10 cellular contexts compared by ENCODE assay signal in the genomic region with DNA sequence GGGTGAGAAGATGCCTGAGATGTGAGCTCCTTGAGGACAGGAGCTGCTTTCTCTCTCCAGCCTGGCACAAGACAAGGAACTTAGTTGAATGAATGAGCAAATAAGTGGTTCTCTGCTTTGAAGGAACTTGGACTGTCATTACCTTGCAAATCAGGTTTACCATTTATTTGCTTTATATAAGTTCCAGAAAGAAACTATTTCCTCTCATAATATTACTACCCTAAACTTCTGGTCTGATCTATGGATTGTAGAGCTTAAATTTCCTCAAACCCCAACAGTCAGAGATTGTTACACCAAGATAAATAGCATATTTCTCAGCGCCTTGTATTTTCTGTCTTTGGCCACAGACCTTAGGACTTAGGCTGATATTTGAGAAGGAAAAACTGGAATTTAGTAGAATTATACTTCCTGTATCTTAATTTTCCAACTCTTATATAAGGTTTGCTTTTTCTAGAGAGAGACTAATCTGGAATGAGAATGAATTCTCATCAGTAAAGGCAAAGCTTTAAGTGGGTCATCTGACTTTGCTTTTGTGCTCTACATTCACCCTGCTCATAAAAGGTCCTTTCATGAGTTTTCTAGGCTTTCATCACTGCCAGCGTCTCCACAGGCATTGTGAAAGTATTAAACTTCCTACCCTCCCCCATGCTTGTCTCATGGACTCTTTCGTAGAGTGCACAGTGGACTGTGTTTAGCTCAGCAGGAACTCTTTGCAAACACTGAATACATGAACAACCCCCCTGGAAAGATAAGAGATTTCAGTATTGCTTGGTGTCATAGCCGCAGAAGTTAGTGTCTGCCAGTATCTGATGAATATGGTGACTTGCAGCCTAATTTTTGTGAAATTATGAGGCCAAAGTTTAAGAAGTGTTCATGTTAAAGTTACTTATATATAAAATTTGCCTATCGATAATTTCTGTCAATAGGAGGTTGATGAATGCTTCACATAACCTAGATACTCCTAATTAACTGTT.
DNase-seq lines count a peak whose midpoint lies in the region; TF ChIP-seq lines count a peak whose summit lies in the region.
"Had no signal": no experiment of that assay in that cellular context is flagged by ENCODE, and none has a peak within 500 bp of the region (broad histone marks: within the 10 kb centered on the region; RNA-seq: fewer than 3 reads in every experiment).

No MANE protein-coding gene starts in this region.

- no peak overlapping the region for H3K4me3 ChIP-seq in LNCaP clone FGC (ENCODE audit: low read depth, low read length)
- H3K4me3 ChIP-seq in smooth muscle cell: peak overlapping the region; percentile 28
- no peak overlapping the region for H3K4me3 ChIP-seq in lower leg skin (ENCODE audit: low read depth, poor library complexity, severe bottlenecking)

- H3K4me3 Mint-ChIP-seq in activated T-helper 2 cell treated with anti-CD3 and anti-CD28 coated beads, Interferon-gamma antibody, Interleukin-2, Interleukin-4, amounts not matched to agents 10 μg/mL and 5 μg/mL and 100 μg/mL, durations not matched to agents 14 hours and 24 hours and 36 hours (ENCODE audit: low read depth): no peak overlapping the region
- H3K4me3 Mint-ChIP-seq in glutamatergic neuron (ENCODE audit: unreplicated experiment): no peak overlapping the region
- H3K4me3 Mint-ChIP-seq: naive B cell had no signal

- H3K36me3 ChIP-seq in smooth muscle cell (ENCODE audit: low read depth): no peaks in the 10 kb centered on the region

- peaks cover 39% of the 10 kb centered on the region for H3K36me3 Mint-ChIP-seq in activated T-helper 2 cell treated with anti-CD3 and anti-CD28 coated beads, Interferon-gamma antibody, Interleukin-2, Interleukin-4, amounts not matched to agents 10 μg/mL and 5 μg/mL and 100 μg/mL, durations not matched to agents 14 hours and 24 hours and 36 hours (ENCODE audit: low read depth)
- H3K36me3 Mint-ChIP-seq in glutamatergic neuron (ENCODE audit: unreplicated experiment): no peaks in the 10 kb centered on the region

- peak overlapping the region; percentile 57 for H3K27ac ChIP-seq in smooth muscle cell (ENCODE audit: low read depth)

- no peak overlapping the region for H2AFZ ChIP-seq in smooth muscle cell (ENCODE audit: low read depth)

- peaks cover 9% of the 10 kb centered on the region for H4K20me1 ChIP-seq in smooth muscle cell (ENCODE audit: low read depth)

- H3K27me3 Mint-ChIP-seq in activated T-helper 2 cell treated with anti-CD3 and anti-CD28 coated beads, Interferon-gamma antibody, Interleukin-2, Interleukin-4, amounts not matched to agents 10 μg/mL and 5 μg/mL and 100 μg/mL, durations not matched to agents 14 hours and 24 hours and 36 hours (ENCODE audit: low read depth): no peaks in the 10 kb centered on the region
- no peaks in the 10 kb centered on the region for H3K27me3 Mint-ChIP-seq in glutamatergic neuron (ENCODE audit: unreplicated experiment)
- H3K27me3 Mint-ChIP-seq: naive B cell had no signal

- H3K4me2 ChIP-seq in smooth muscle cell: peak overlapping the region; percentile 72

- H3K79me2 ChIP-seq in smooth muscle cell (ENCODE audit: low read depth): peaks cover 15% of the 10 kb centered on the region

- H3K9ac ChIP-seq in smooth muscle cell (ENCODE audit: low read depth): peak overlapping the region; percentile 25

- H3K27ac Mint-ChIP-seq in activated T-helper 2 cell treated with anti-CD3 and anti-CD28 coated beads, Interferon-gamma antibody, Interleukin-2, Interleukin-4, amounts not matched to agents 10 μg/mL and 5 μg/mL and 100 μg/mL, durations not matched to agents 14 hours and 24 hours and 36 hours: peak overlapping the region; percentile 39
- H3K27ac Mint-ChIP-seq in glutamatergic neuron (ENCODE audit: unreplicated experiment): no peak overlapping the region

- no peaks in the 10 kb centered on the region for H3K27me3 ChIP-seq in smooth muscle cell (ENCODE audit: low read depth)

- no peaks in the 10 kb centered on the region for H3F3A ChIP-seq in smooth muscle cell (ENCODE audit: low read depth)

- H3K4me1 Mint-ChIP-seq in activated T-helper 2 cell treated with anti-CD3 and anti-CD28 coated beads, Interferon-gamma antibody, Interleukin-2, Interleukin-4, amounts not matched to agents 10 μg/mL and 5 μg/mL and 100 μg/mL, durations not matched to agents 14 hours and 24 hours and 36 hours (ENCODE audit: low read depth): peaks cover 30% of the 10 kb centered on the region
- H3K4me1 Mint-ChIP-seq in glutamatergic neuron (ENCODE audit: low read depth, unreplicated experiment): peaks cover 4% of the 10 kb centered on the region

- peak; percentile 25 for DNase-seq in LNCaP clone FGC (ENCODE audit: low read depth)
- no peak for DNase-seq in activated T-helper 2 cell treated with anti-CD3 and anti-CD28 coated beads, Interferon-gamma antibody, Interleukin-2, Interleukin-4, amounts not matched to agents 10 μg/mL and 5 μg/mL and 100 μg/mL, durations not matched to agents 14 hours and 24 hours and 36 hours (ENCODE audit: low spot score)
- peak in 37 of 51 donors; percentile 11 to 86 (median 48) for DNase-seq in hypothalamus (lab: John Stamatoyannopoulos, UW)
- DNase-seq in smooth muscle cell (lab: John Stamatoyannopoulos, UW; ENCODE audit: unreplicated experiment): no peak
- DNase-seq in NCI-H1105 treated with DMSO at 0.1 percent for 48 hours (lab: John Stamatoyannopoulos, UW): no peak
- DNase-seq in lower leg skin (ENCODE audit: low spot score in 2 of 2): no peak
- DNase-seq in stimulated activated CD8-positive, alpha-beta memory T cell treated with anti-CD3 and anti-CD28 coated beads, Interleukin-4, amount 100 ng/mL, for 48 hours: no peak
- no peak for DNase-seq in glutamatergic neuron
- DNase-seq: naive B cell, NCI-H1436 treated with DMSO at 0.1 percent for 48 hours had no signal

- intact Hi-C loops in activated T-helper 2 cell treated with anti-CD3 and anti-CD28 coated beads, Interferon-gamma antibody, Interleukin-2, Interleukin-4, amounts not matched to agents 10 μg/mL and 5 μg/mL and 100 μg/mL, durations not matched to agents 14 hours and 24 hours and 36 hours (cut with micrococcal nuclease): loop anchor here (1.0 kb wide), 1 partner anchor 8 kb away; no protein-coding TSS in a partner anchor
- intact Hi-C loops in lower leg skin (cut with DNase I; ENCODE audit: low total_unique reads): no loop called here

- peaks cover 14% of the 10 kb centered on the region for H3K4me1 ChIP-seq in smooth muscle cell (ENCODE audit: low read depth)

- TF ChIP-seq CTCF in LNCaP clone FGC (IDR thresholded peaks at IDR 0.05; ENCODE audit: control insufficient read depth, extremely low read depth, insufficient read depth) (no peak), smooth muscle cell (IDR thresholded peaks at IDR 0.05; ENCODE audit: borderline replicate concordance, insufficient read depth, poor library complexity, severe bottlenecking) (no peak), lower leg skin (IDR thresholded peaks at IDR 0.05) (no peak), glutamatergic neuron (IDR thresholded peaks at IDR 0.05; ENCODE audit: partially characterized antibody, unreplicated experiment) (no peak)

- no peak for TF ChIP-seq POLR2A in lower leg skin (IDR thresholded peaks at IDR 0.05)

- 51% methylated on average over 5 of the region's 5 CpGs for WGBS in smooth muscle cell (ENCODE audit: low lambda C conversion rate)
- 77 to 78% methylated on average over 5 of the region's 5 CpGs for WGBS in lower leg skin, 2 donors

- H3K9me3 ChIP-seq in smooth muscle cell (replicated peaks; ENCODE audit: low read depth): no peaks in the 10 kb centered on the region

- no peaks in the 10 kb centered on the region for H3K9me3 Mint-ChIP-seq in activated T-helper 2 cell treated with anti-CD3 and anti-CD28 coated beads, Interferon-gamma antibody, Interleukin-2, Interleukin-4, amounts not matched to agents 10 μg/mL and 5 μg/mL and 100 μg/mL, durations not matched to agents 14 hours and 24 hours and 36 hours
- H3K9me3 Mint-ChIP-seq in glutamatergic neuron (ENCODE audit: unreplicated experiment): peaks cover 2% of the 10 kb centered on the region
- H3K9me3 Mint-ChIP-seq: naive B cell had no signal

Comparison
In these comparisons a context has a peak if more than half of its experiments do, and no peak if none do; other contexts are left out.
1. DNase-seq: peak in LNCaP clone FGC (single experiment) and hypothalamus (37 of 51); none in activated T-helper 2 cell treated with anti-CD3 and anti-CD28 coated beads, Interferon-gamma antibody, Interleukin-2, Interleukin-4, amounts not matched to agents 10 μg/mL and 5 μg/mL and 100 μg/mL, durations not matched to agents 14 hours and 24 hours and 36 hours (single experiment), smooth muscle cell (single experiment), NCI-H1105 treated with DMSO at 0.1 percent for 48 hours (single experiment), lower leg skin (0 of 2), stimulated activated CD8-positive, alpha-beta memory T cell treated with anti-CD3 and anti-CD28 coated beads, Interleukin-4, amount 100 ng/mL, for 48 hours (single experiment) and glutamatergic neuron (single experiment).